Comparison of ENCODE assay signal across 1 cellular context in the genomic region with DNA sequence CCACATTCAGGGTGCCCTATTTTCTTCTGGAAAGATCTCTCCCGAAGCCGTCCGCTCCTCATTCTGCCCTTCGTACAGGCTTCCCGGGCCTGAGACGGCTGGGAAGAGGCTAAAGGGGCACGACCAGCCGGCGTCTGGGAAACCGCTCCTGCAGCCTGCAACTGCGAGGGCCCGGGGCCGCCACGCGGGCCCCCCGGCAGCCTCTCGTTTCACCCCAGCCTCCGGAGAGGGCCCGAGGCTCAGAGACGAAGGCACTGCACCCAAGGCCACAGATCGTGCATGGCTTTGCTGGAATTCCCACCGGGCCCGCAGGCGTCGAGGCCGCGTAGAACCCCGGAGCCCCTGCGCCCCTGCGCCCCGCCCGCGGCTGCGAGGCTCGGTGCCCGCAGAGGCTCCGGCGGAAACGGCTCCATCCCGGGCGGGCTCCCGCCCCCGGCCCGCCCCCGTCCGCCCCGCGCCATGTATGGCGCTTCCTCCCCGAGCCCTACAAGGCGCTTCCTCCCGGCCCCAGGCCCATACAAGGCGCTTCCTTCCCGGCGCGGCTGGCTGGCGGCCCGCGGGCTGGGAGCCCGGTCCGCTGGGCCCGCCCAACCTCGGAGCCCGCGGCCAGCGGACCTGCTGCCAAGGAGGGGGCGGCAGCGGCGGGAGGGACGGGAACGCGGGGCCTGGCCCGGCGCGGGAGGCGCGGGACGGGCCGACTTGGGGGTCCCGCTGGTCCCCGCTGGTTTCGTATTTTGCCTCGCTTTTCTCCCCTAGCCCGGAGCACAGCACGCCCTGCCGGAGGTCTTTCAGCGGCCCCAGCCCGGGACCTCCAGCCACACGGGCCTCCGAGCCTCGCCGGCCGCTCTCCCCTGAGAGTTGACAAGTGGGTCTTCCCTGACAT.
TF ChIP-seq lines count a peak whose summit lies in the region.

No MANE protein-coding gene starts in this region.

TF ChIP-seq in K562, 482 proteins besides CTCF, POLR2A, EP300 and RAD21 (continued from another document):
- TF ChIP-seq HNRNPK (IDR thresholded peaks at IDR 0.05; ENCODE audit: low read depth, low read length, poor library complexity, severe bottlenecking) (no peak), ERF (CRISPR knock-in tag; IDR thresholded peaks at IDR 0.05) (0 out of 2 replicates have a peak, but pooled peaks have one; percentile 25), SMAD2 (IDR thresholded peaks at IDR 0.05; ENCODE audit: low read depth, low read length) (no peak), HNRNPL (IDR thresholded peaks at IDR 0.05; ENCODE audit: low read depth, low read length) (peak; percentile 76; the same call in 1 of the 2 replicates), ELK1 (CRISPR knock-in tag; IDR thresholded peaks at IDR 0.05) (peak; percentile 96), KLF10 (CRISPR knock-in tag; IDR thresholded peaks at IDR 0.05) (no peak), CC2D1A (IDR thresholded peaks at IDR 0.05) (no peak), BCL6 (CRISPR knock-in tag; IDR thresholded peaks at IDR 0.05) (no peak), ETV6 (IDR thresholded peaks at IDR 0.05; ENCODE audit: borderline replicate concordance in 1 of 2, low read depth in 2 of 2, low read length in 1 of 2) (0 out of 4 replicates have a peak, but pooled peaks of 1 of the 2 experiments have one; percentile 21), ETV6 (CRISPR knock-in tag; IDR thresholded peaks at IDR 0.05; ENCODE audit: borderline replicate concordance) (no peak), AFF4 (CRISPR knock-in tag; IDR thresholded peaks at IDR 0.05) (0 out of 2 replicates have a peak, but pooled peaks have one; percentile 57), ZNF695 (CRISPR knock-in tag; IDR thresholded peaks at IDR 0.05) (no peak), ZNF212 (CRISPR knock-in tag; IDR thresholded peaks at IDR 0.05) (no peak), ARHGAP35 (IDR thresholded peaks at IDR 0.05; ENCODE audit: partially characterized antibody) (no peak), SMARCB1 (IDR thresholded peaks at IDR 0.05; ENCODE audit: insufficient read length, low read depth) (no peak), SIN3A (IDR thresholded peaks at IDR 0.05; ENCODE audit: borderline replicate concordance in 2 of 2, control insufficient read depth in 1 of 2, low read depth in 2 of 2, low read length in 2 of 2) (no peak), HNRNPUL1 (IDR thresholded peaks at IDR 0.05; ENCODE audit: low read length) (no peak), MEIS2 (IDR thresholded peaks at IDR 0.05; ENCODE audit: partially characterized antibody) (no peak), VEZF1 (CRISPR knock-in tag; IDR thresholded peaks at IDR 0.05) (peak; percentile 73), MBD1 (CRISPR knock-in tag; IDR thresholded peaks at IDR 0.05) (no peak), FIP1L1 (IDR thresholded peaks at IDR 0.05; ENCODE audit: low read depth, low read length, poor library complexity, severe bottlenecking) (peak; percentile 60), DMBX1 (CRISPR knock-in tag; IDR thresholded peaks at IDR 0.05; ENCODE audit: borderline replicate concordance) (0 out of 2 replicates have a peak, but pooled peaks have one; percentile 13), HMGN3 (IDR thresholded peaks at IDR 0.05; ENCODE audit: borderline replicate concordance, extremely low read depth, insufficient read length, low read depth, low read length) (peak; percentile 67)
- TF ChIP-seq, protein P1, sequence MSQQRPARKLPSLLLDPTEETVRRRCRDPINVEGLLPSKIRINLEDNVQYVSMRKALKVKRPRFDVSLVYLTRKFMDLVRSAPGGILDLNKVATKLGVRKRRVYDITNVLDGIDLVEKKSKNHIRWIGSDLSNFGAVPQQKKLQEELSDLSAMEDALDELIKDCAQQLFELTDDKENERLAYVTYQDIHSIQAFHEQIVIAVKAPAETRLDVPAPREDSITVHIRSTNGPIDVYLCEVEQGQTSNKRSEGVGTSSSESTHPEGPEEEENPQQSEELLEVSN (IDR thresholded peaks at IDR 0.05; ENCODE audit: borderline replicate concordance in 1 of 2, extremely low read depth in 1 of 2, insufficient read depth in 1 of 2, insufficient read length in 1 of 2, low read depth in 1 of 2, low read length in 1 of 2, poor library complexity in 1 of 2, severe bottlenecking in 1 of 2): peak; percentile 50 to 78
- TF ChIP-seq, protein P2, sequence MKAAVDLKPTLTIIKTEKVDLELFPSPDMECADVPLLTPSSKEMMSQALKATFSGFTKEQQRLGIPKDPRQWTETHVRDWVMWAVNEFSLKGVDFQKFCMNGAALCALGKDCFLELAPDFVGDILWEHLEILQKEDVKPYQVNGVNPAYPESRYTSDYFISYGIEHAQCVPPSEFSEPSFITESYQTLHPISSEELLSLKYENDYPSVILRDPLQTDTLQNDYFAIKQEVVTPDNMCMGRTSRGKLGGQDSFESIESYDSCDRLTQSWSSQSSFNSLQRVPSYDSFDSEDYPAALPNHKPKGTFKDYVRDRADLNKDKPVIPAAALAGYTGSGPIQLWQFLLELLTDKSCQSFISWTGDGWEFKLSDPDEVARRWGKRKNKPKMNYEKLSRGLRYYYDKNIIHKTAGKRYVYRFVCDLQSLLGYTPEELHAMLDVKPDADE (conservative IDR thresholded peaks at IDR 0.05; ENCODE audit: control insufficient read depth, low read depth, low read length): no peak
- TF ChIP-seq, protein P3, sequence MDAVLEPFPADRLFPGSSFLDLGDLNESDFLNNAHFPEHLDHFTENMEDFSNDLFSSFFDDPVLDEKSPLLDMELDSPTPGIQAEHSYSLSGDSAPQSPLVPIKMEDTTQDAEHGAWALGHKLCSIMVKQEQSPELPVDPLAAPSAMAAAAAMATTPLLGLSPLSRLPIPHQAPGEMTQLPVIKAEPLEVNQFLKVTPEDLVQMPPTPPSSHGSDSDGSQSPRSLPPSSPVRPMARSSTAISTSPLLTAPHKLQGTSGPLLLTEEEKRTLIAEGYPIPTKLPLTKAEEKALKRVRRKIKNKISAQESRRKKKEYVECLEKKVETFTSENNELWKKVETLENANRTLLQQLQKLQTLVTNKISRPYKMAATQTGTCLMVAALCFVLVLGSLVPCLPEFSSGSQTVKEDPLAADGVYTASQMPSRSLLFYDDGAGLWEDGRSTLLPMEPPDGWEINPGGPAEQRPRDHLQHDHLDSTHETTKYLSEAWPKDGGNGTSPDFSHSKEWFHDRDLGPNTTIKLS (IDR thresholded peaks at IDR 0.05; ENCODE audit: borderline replicate concordance, low read depth): no peak
- TF ChIP-seq, protein P4, sequence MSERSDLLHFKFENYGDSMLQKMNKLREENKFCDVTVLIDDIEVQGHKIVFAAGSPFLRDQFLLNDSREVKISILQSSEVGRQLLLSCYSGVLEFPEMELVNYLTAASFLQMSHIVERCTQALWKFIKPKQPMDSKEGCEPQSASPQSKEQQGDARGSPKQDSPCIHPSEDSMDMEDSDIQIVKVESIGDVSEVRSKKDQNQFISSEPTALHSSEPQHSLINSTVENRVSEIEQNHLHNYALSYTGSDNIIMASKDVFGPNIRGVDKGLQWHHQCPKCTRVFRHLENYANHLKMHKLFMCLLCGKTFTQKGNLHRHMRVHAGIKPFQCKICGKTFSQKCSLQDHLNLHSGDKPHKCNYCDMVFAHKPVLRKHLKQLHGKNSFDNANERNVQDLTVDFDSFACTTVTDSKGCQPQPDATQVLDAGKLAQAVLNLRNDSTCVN (CRISPR knock-in tag; IDR thresholded peaks at IDR 0.05): no peak
